20 cellular contexts compared by ENCODE assay signal in genomic region chr21:19343711-19344110, GRCh38.
"Had no signal": no experiment of that assay in that cellular context is flagged by ENCODE, and none has a peak within 500 bp of the region (broad histone marks: within the 10 kb centered on the region; RNA-seq: fewer than 3 reads in every experiment).

No MANE protein-coding gene starts in this region.

- H2AFZ ChIP-seq: neural progenitor cell had no signal

- H3K36me3 ChIP-seq: cardiac muscle cell, esophagus muscularis mucosa, gastroesophageal sphincter, heart left ventricle, left ventricle myocardium inferior, neural progenitor cell had no signal

- H3K27me3 ChIP-seq: cardiac muscle cell, esophagus muscularis mucosa, gastroesophageal sphincter, heart left ventricle, neural progenitor cell had no signal

- H3K27ac ChIP-seq: cardiac muscle cell, esophagus muscularis mucosa, gastroesophageal sphincter, heart left ventricle, left ventricle myocardium inferior, neural progenitor cell had no signal

- H3K4me1 ChIP-seq: esophagus muscularis mucosa, gastroesophageal sphincter, heart left ventricle, left ventricle myocardium inferior, neural progenitor cell had no signal

- H3K4me2 ChIP-seq: neural progenitor cell had no signal

- H3K9me3 ChIP-seq: esophagus muscularis mucosa, gastroesophageal sphincter, left ventricle myocardium inferior, mucosa of descending colon had no signal

- DNase-seq: activated CD4-positive, alpha-beta T cell treated with anti-CD3 and anti-CD28 coated beads, Interleukin-2, amount 10 ng/mL, durations not matched to agents 24 days and 14 days; activated CD4-positive, CD25-positive, alpha-beta regulatory T cell; activated CD8-positive, alpha-beta T cell treated with anti-CD3 and anti-CD28 coated beads, Interleukin-2, amount 10 ng/mL, durations not matched to agents 7 days and 5 days; activated naive CD4-positive, alpha-beta T cell treated with Interleukin-2 at 50 U/mL for 16 hours; activated naive CD8-positive, alpha-beta T cell treated with anti-CD3 and anti-CD28 coated beads, Interleukin-2, amount 10 ng/mL, durations not matched to agents 7 days and 5 days; activated T-cell treated with anti-CD3 and anti-CD28 coated beads, Interleukin-2, amount 50 U/mL, for 24 hours; amygdala; effector CD8-positive, alpha-beta T cell; heart left ventricle; left ventricle myocardium inferior; mucosa of descending colon; naive B cell; stimulated activated CD4-positive, alpha-beta T cell treated with anti-CD3 and anti-CD28 coated beads, Interleukin-12 subunit alpha, Interleukin-12 subunit beta, amount 100 ng/mL, for 4 hours; stimulated activated CD4-positive, alpha-beta T cell treated with anti-CD3 and anti-CD28 coated beads, Interleukin-2, amount 100 ng/mL, for 24 hours; trophoblast cell had no signal

- FAIRE-seq: endothelial cell of umbilical vein had no signal

- ATAC-seq: activated CD8-positive, alpha-beta T cell treated with anti-CD3 and anti-CD28 coated beads, Interleukin-2, amount 10 ng/mL, durations not matched to agents 7 days and 5 days; gastroesophageal sphincter; heart left ventricle; mucosa of descending colon had no signal

- H3K9ac ChIP-seq: neural progenitor cell had no signal

- H3K4me3 ChIP-seq: cardiac muscle cell, esophagus muscularis mucosa, gastroesophageal sphincter, heart left ventricle, left ventricle myocardium inferior, mucosa of descending colon, neural progenitor cell had no signal
